Comparison of ENCODE assay signal across 1 cellular context in genomic region chr19:10816691-10817090, GRCh38.
TF ChIP-seq lines count a peak whose summit lies in the region.

No MANE protein-coding gene starts in this region.

TF ChIP-seq in IMR-90, 13 proteins besides CTCF, POLR2A, EP300 and RAD21 (continued from another document):
- TF ChIP-seq CEBPB (IDR thresholded peaks at IDR 0.05; ENCODE audit: low read depth, low read length) (no peak), CHD1 (IDR thresholded peaks at IDR 0.05; ENCODE audit: low read depth, low read length) (no peak), NFE2L2 (IDR thresholded peaks at IDR 0.05; ENCODE audit: low read depth, low read length) (no peak), FOS (IDR thresholded peaks at IDR 0.05; ENCODE audit: low read depth, low read length) (no peak), BHLHE40 (IDR thresholded peaks at IDR 0.05; ENCODE audit: low read depth, low read length) (no peak), MAFK (IDR thresholded peaks at IDR 0.05; ENCODE audit: low read depth, low read length) (no peak), SMC3 (IDR thresholded peaks at IDR 0.05; ENCODE audit: low read depth, low read length) (no peak)
